Comparison of ENCODE assay signal across 1 cellular context in genomic region chr16:3187798-3188674, GRCh38.
TF ChIP-seq lines count a peak whose summit lies in the region.

TSS of gene OR1F1 (plus strand) at chr16:3188204.

TF ChIP-seq in WTC11, 78 proteins besides CTCF, POLR2A, EP300 and RAD21 (continued from another document):
- TF ChIP-seq PREB (CRISPR knock-in tag; IDR thresholded peaks at IDR 0.05; ENCODE audit: borderline replicate concordance) = no peak
- no peak for TF ChIP-seq SMAD3 (CRISPR knock-in tag; IDR thresholded peaks at IDR 0.05; ENCODE audit: borderline replicate concordance)
- no peak for TF ChIP-seq ZNF232 (CRISPR knock-in tag; IDR thresholded peaks at IDR 0.05)
- TF ChIP-seq RELA (CRISPR knock-in tag; IDR thresholded peaks at IDR 0.05; ENCODE audit: borderline replicate concordance) = no peak
